ENCODE assay signal across 12 cellular contexts in genomic region chr4:44016582-44017421, GRCh38.
DNase-seq lines count a peak whose midpoint lies in the region; ATAC-seq, FAIRE-seq and TF ChIP-seq lines count a peak whose summit lies in the region.
"Had no signal": no experiment of that assay in that cellular context is flagged by ENCODE, and none has a peak within 500 bp of the region (broad histone marks: within the 10 kb centered on the region; RNA-seq: fewer than 3 reads in every experiment).

No MANE protein-coding gene starts in this region.

- TF ChIP-seq POLR2A in H54 (IDR thresholded peaks at IDR 0.05; ENCODE audit: low read depth, low read length): peak; percentile 59; the same call in 1 of the 2 replicates

- peak; percentile 89 for DNase-seq in DMS53 (lab: John Stamatoyannopoulos, UW)
- DNase-seq in H54 (ENCODE audit: insufficient read length, low spot score): peak; percentile 3
- DNase-seq in NCI-H774 (lab: John Stamatoyannopoulos, UW): peak; percentile 72
- DNase-seq in choroid plexus epithelial cell (ENCODE audit: low read depth): peak; percentile 6
- no peak for DNase-seq in HuH-7.5 (ENCODE audit: low spot score)
- DNase-seq in NCI-H345 (lab: John Stamatoyannopoulos, UW): no peak
- DNase-seq in CD1c-positive myeloid dendritic cell (ENCODE audit: extremely low spot score): no peak
- DNase-seq: left ventricle myocardium inferior had no signal

- TF ChIP-seq CTCF in choroid plexus epithelial cell (conservative IDR thresholded peaks at IDR 0.05; ENCODE audit: low read depth, low read length): no peak

- ATAC-seq in HG03159 (IDR thresholded peaks at IDR 0.05; ENCODE audit: unreplicated experiment): no peak

- no peak for FAIRE-seq in H54 (lab: Jason Lieb, UNC)
- FAIRE-seq: bronchial epithelial cell, endothelial cell of umbilical vein had no signal

- H3K4me3 ChIP-seq in choroid plexus epithelial cell (ENCODE audit: low read depth, low read length): no peak overlapping the region
- H3K4me3 ChIP-seq: left ventricle myocardium inferior, SK-N-MC had no signal

Comparison
In these comparisons a context has a peak if more than half of its experiments do, and no peak if none do; other contexts are left out.
1. DNase-seq: peak in DMS53 (single experiment), H54 (single experiment), NCI-H774 (single experiment) and choroid plexus epithelial cell (single experiment); none in HuH-7.5 (single experiment), NCI-H345 (single experiment) and CD1c-positive myeloid dendritic cell (single experiment).